Comparison of ENCODE assay signal across 24 cellular contexts in genomic region chr15:72735111-72735510, GRCh38. TPM values are rescaled to one million over a fixed set of nuclear protein-coding genes. Genes with fewer than 3 reads are reported as not detected.
"Had no signal": no experiment of that assay in that cellular context is flagged by ENCODE, and none has a peak within 500 bp of the region (broad histone marks: within the 10 kb centered on the region; RNA-seq: fewer than 3 reads in every experiment).

No MANE protein-coding gene starts in this region.

- H3K27me3 ChIP-seq: brain microvascular endothelial cell, cardiac muscle cell had no signal

- H3K4me3 Mint-ChIP-seq: activated CD4-positive, alpha-beta memory T cell treated with anti-CD3 and anti-CD28 coated beads for 36 hours; activated CD4-positive, alpha-beta T cell treated with anti-CD3 and anti-CD28 coated beads, Interleukin-2, amount 10 ng/mL, durations not matched to agents 7 days and 5 days; activated naive CD4-positive, alpha-beta T cell treated with anti-CD3 and anti-CD28 coated beads, Interleukin-2, amount 10 ng/mL, durations not matched to agents 7 days and 5 days; activated naive CD8-positive, alpha-beta T cell treated with anti-CD3 and anti-CD28 coated beads for 36 hours; activated T-cell treated with anti-CD3 and anti-CD28 coated beads, Interleukin-2, amount 50 U/mL, for 72 hours; T-cell had no signal

- H3K27me3 Mint-ChIP-seq: activated CD4-positive, alpha-beta memory T cell treated with anti-CD3 and anti-CD28 coated beads for 36 hours; activated CD4-positive, alpha-beta T cell treated with anti-CD3 and anti-CD28 coated beads, Interleukin-2, amount 10 ng/mL, durations not matched to agents 7 days and 5 days; activated naive CD4-positive, alpha-beta T cell treated with anti-CD3 and anti-CD28 coated beads, Interleukin-2, amount 10 ng/mL, durations not matched to agents 7 days and 5 days; activated naive CD8-positive, alpha-beta T cell treated with anti-CD3 and anti-CD28 coated beads for 36 hours; T-cell had no signal

- H3K9me3 Mint-ChIP-seq: activated CD4-positive, alpha-beta memory T cell treated with anti-CD3 and anti-CD28 coated beads for 36 hours; activated naive CD4-positive, alpha-beta T cell treated with anti-CD3 and anti-CD28 coated beads, Interleukin-2, amount 10 ng/mL, durations not matched to agents 7 days and 5 days; activated naive CD8-positive, alpha-beta T cell treated with anti-CD3 and anti-CD28 coated beads for 36 hours; activated T-cell treated with anti-CD3 and anti-CD28 coated beads, Interleukin-2, amount 50 U/mL, for 72 hours; activated T-helper 2 cell treated with anti-CD3 and anti-CD28 coated beads, Interferon-gamma antibody, Interleukin-2, Interleukin-4, amounts not matched to agents 10 μg/mL and 5 μg/mL and 100 μg/mL, durations not matched to agents 14 hours and 24 hours and 36 hours; T-cell had no signal

- H3K4me3 ChIP-seq: cardiac muscle cell had no signal

- H3K27ac ChIP-seq: brain microvascular endothelial cell, cardiac muscle cell had no signal

- DNase-seq: activated CD4-positive, alpha-beta memory T cell treated with anti-CD3 and anti-CD28 coated beads for 36 hours; activated CD4-positive, alpha-beta T cell treated with anti-CD3 and anti-CD28 coated beads, Interleukin-2, amount 10 ng/mL, durations not matched to agents 7 days and 5 days; activated CD4-positive, CD25-positive, alpha-beta regulatory T cell; activated CD8-positive, alpha-beta memory T cell treated with anti-CD3 and anti-CD28 coated beads for 24 hours; activated gamma-delta T cell treated with Interleukin-2 at 50 U/mL for 16 hours; activated naive CD4-positive, alpha-beta T cell treated with anti-CD3 and anti-CD28 coated beads, Interleukin-2, amount 10 ng/mL, durations not matched to agents 7 days and 5 days; activated naive CD8-positive, alpha-beta T cell treated with anti-CD3 and anti-CD28 coated beads for 36 hours; activated T-cell treated with anti-CD3 and anti-CD28 coated beads for 4 hours; activated T-cell treated with anti-CD3 and anti-CD28 coated beads, Interleukin-2, amount 50 U/mL, for 72 hours; brain microvascular endothelial cell; KBM-7; NCI-H1092; NCI-H1417; NCI-H1694 treated with DMSO at 0.1 percent for 48 hours; NCI-H2081; NCI-H510A treated with DMSO at 0.1 percent for 48 hours; NCI-H69; SHP77 treated with DMSO at 0.1 percent for 48 hours; T-cell; T-helper 2 cell; T1000 had no signal

- ATAC-seq: activated T-cell treated with anti-CD3 and anti-CD28 coated beads, Interleukin-2, amount 50 U/mL, for 72 hours; T-cell had no signal

- H3K27ac Mint-ChIP-seq: activated CD4-positive, alpha-beta memory T cell treated with anti-CD3 and anti-CD28 coated beads for 36 hours; activated naive CD4-positive, alpha-beta T cell treated with anti-CD3 and anti-CD28 coated beads, Interleukin-2, amount 10 ng/mL, durations not matched to agents 7 days and 5 days; activated naive CD8-positive, alpha-beta T cell treated with anti-CD3 and anti-CD28 coated beads for 36 hours; activated T-cell treated with anti-CD3 and anti-CD28 coated beads, Interleukin-2, amount 50 U/mL, for 72 hours; activated T-helper 2 cell treated with anti-CD3 and anti-CD28 coated beads, Interferon-gamma antibody, Interleukin-2, Interleukin-4, amounts not matched to agents 10 μg/mL and 5 μg/mL and 100 μg/mL, durations not matched to agents 14 hours and 24 hours and 36 hours had no signal

RNA-seq across cellular contexts. Expression of gene HIGD2B, which starts 49.1 kb away (rescaled TPM):
- total RNA-seq: activated CD4-positive, alpha-beta T cell treated with anti-CD3 and anti-CD28 coated beads, Interleukin-2, amount 10 ng/mL, durations not matched to agents 7 days and 5 days; cardiac muscle cell; MCF 10A had no signal
- polyA plus RNA-seq: cardiac muscle cell had no signal
